ENCODE assay signal across 8 cellular contexts in genomic region chr15:34437687-34438086, GRCh38. TPM values are rescaled to one million over a fixed set of nuclear protein-coding genes. Genes with fewer than 3 reads are reported as not detected.
DNase-seq lines count a peak whose midpoint lies in the region; ATAC-seq and TF ChIP-seq lines count a peak whose summit lies in the region.

Gene GOLGA8A, minus strand, starts transcription at chr15:34437808. Its CDS starts 48,117 bp downstream, at chr15:34389691.

- ATAC-seq in GM21619 (IDR thresholded peaks at IDR 0.05; ENCODE audit: unreplicated experiment), result peak; percentile 60
- no peak for ATAC-seq in sciatic nerve

- CTCF ChIA-PET in Caco-2 (lab: Charles Lee), result no interaction called here

- no peaks in the 10 kb centered on the region for H3K4me1 ChIP-seq in Caco-2
- no peaks in the 10 kb centered on the region for H3K4me1 ChIP-seq in ascending aorta

- DNase-seq in Caco-2 (peak; percentile 83), MG63 (peak; percentile 79), ascending aorta (ENCODE audit: low spot score in 2 of 2) (no peak), hypothalamus (lab: John Stamatoyannopoulos, UW) (peak in 34 of 51 donors; percentile 1 to 80 (median 44)), sciatic nerve (ENCODE audit: low spot score) (peak; percentile 80), NOMO-1 treated with dmso at 0.1 percent for 144 hours (lab: John Stamatoyannopoulos, UW; ENCODE audit: unreplicated experiment) (no peak)

- TF ChIP-seq CTCF in Caco-2 (IDR thresholded peaks at IDR 0.05; ENCODE audit: insufficient read depth in 1 of 2, low read depth in 1 of 2, low read length in 1 of 2, severe bottlenecking in 1 of 2, unreplicated experiment in 1 of 2), result no peak
- no peak for TF ChIP-seq CTCF in ascending aorta (IDR thresholded peaks at IDR 0.05)

- H3K36me3 ChIP-seq in Caco-2 (ENCODE audit: control insufficient read depth, insufficient read depth, low read length), result no peaks in the 10 kb centered on the region
- H3K36me3 ChIP-seq in MG63, result no peaks in the 10 kb centered on the region
- H3K36me3 ChIP-seq in ascending aorta, result no peaks in the 10 kb centered on the region

- H3K4me1 Mint-ChIP-seq in Caco-2 (ENCODE audit: low read depth, unreplicated experiment), result no peaks in the 10 kb centered on the region

- H3K9me3 ChIP-seq in Caco-2 (no peaks in the 10 kb centered on the region), MG63 (no peaks in the 10 kb centered on the region), ascending aorta (no peaks in the 10 kb centered on the region)

- peak within 1 kb of the TSS; percentile 34 to 70 for H3K27ac ChIP-seq in ascending aorta

- peak within 1 kb of the TSS; percentile 89 for H3K27ac Mint-ChIP-seq in Caco-2 (ENCODE audit: unreplicated experiment)

- POLR2A ChIA-PET in Caco-2 (lab: Charles Lee), result interaction anchor here (1.0 kb wide), 1 partner anchor 72 kb away, joined by 3 read pairs; no protein-coding TSS in a partner anchor

- H3K4me3 ChIP-seq in Caco-2 (ENCODE audit: low read depth, low read length) (peak within 1 kb of the TSS; percentile 64), MG63 (peak within 1 kb of the TSS; percentile 58), ascending aorta (peak within 1 kb of the TSS; percentile 54 to 97)

- peaks cover 6% of the 10 kb centered on the region for H3K27me3 Mint-ChIP-seq in Caco-2 (ENCODE audit: insufficient read depth, unreplicated experiment)

- H3K9me3 Mint-ChIP-seq in Caco-2 (ENCODE audit: unreplicated experiment), result no peaks in the 10 kb centered on the region

- intact Hi-C loops in Caco-2 (cut with micrococcal nuclease; ENCODE audit: unreplicated experiment), result no loop called here
- intact Hi-C loops in T-helper 1 cell treated with Interleukin-12 subunit alpha and Interleukin-12 subunit beta and Interleukin-4 antibody, amounts not matched to agents 30 ng/mL and 1 ng/mL, for 36 hours (cut with micrococcal nuclease), result loop anchor here (1.0 to 10.0 kb wide), 4 partner anchors 70 to 335 kb away; partner anchors contain the start of genes GOLGA8B, LPCAT4 and PGBD4
- intact Hi-C loops in ascending aorta (cut with DNase I), result no loop called here
- intact Hi-C loops in sciatic nerve (cut with DNase I), result no loop called here

- H3K36me3 Mint-ChIP-seq in Caco-2 (ENCODE audit: insufficient read depth, unreplicated experiment), result peaks cover 20% of the 10 kb centered on the region

- H3K27me3 ChIP-seq in Caco-2 (replicated peaks; ENCODE audit: control insufficient read depth, insufficient read depth, low read length) (no peaks in the 10 kb centered on the region), MG63 (peaks cover 2% of the 10 kb centered on the region; the same call in 1 of the 2 replicates), ascending aorta (no peaks in the 10 kb centered on the region)

- peak within 1 kb of the TSS; percentile 85 for H3K4me3 Mint-ChIP-seq in Caco-2 (ENCODE audit: unreplicated experiment)

- no TSS peak for BruUV-seq in Caco-2 (replicated peaks; lab: Mats Ljungman, UMichigan)

RNA-seq across cellular contexts. Expression of gene GOLGA8A, which starts in this region (rescaled TPM):
- 42.4 and 55.8 TPM in 2 replicates for total RNA-seq in Caco-2 (2022)
- total RNA-seq in MG63 (2014; rRNA removed; shearing (Covaris generic); ENCODE audit: low replicate concordance), result 5.7 and 10.9 TPM in 2 replicates
- 324 and 336 TPM in 2 replicates for total RNA-seq in T-helper 1 cell treated with Interleukin-12 subunit alpha and Interleukin-12 subunit beta and Interleukin-4 antibody, amounts not matched to agents 30 ng/mL and 1 ng/mL, for 36 hours
- 35.0 TPM for total RNA-seq in ascending aorta
- total RNA-seq in sciatic nerve, result 124 TPM

Comparison
In these comparisons a context has a peak if more than half of its experiments do, and no peak if none do; other contexts are left out.
1. DNase-seq: peak in Caco-2 (2 of 2), MG63 (single experiment), hypothalamus (34 of 51) and sciatic nerve (single experiment); none in ascending aorta (0 of 2) and NOMO-1 treated with dmso at 0.1 percent for 144 hours (single experiment).
2. Peak in every context shown above with its lines, with median percentiles within 50 percentile points of each other: H3K4me3 ChIP-seq.